ENCODE assay signal across 22 cellular contexts in the genomic region with DNA sequence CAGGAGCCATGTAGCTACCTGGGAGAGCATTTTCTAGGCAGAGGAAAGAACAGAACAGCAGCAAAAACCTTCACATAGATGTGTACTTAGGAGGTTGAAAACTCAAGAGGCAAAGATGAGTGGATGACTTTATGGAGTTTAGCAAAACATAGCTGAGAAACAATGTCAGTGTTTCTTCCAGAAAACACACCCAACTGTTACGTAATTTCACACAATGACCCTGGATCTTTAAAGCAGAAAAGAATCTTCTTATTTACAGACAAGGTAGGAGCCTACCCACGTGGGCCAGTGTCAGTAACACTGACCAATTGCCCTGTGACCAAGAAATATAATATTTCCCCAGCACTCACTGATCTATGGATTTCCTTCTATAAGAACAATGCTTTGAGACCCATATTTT.
DNase-seq lines count a peak whose midpoint lies in the region; ATAC-seq and TF ChIP-seq lines count a peak whose summit lies in the region.
"Had no signal": no experiment of that assay in that cellular context is flagged by ENCODE, and none has a peak within 500 bp of the region (broad histone marks: within the 10 kb centered on the region; RNA-seq: fewer than 3 reads in every experiment).

No MANE protein-coding gene starts in this region.

- ATAC-seq in sciatic nerve (peak; percentile 44), HG03439 (IDR thresholded peaks at IDR 0.05; ENCODE audit: unreplicated experiment) (no peak), HG02870 (IDR thresholded peaks at IDR 0.05; ENCODE audit: unreplicated experiment) (no peak)
- ATAC-seq: GM23338, HepG2 had no signal

- peak overlapping the region in 1 of 11 experiments; percentile 71; a peak in 2 of 22 replicates for H3K27ac ChIP-seq in BLaER1 treated with 17β-estradiol and CSF1 and Interleukin-3, amounts not matched to agents 10 nM and 100 nM
- H3K27ac ChIP-seq: RWPE1 had no signal

- no peak for TF ChIP-seq CTCF in fibroblast of villous mesenchyme (IDR thresholded peaks at IDR 0.05; ENCODE audit: insufficient read depth, low read depth, low read length)

- H3K9me3 ChIP-seq in BLaER1 treated with 17β-estradiol and CSF1 and Interleukin-3, amounts not matched to agents 10 nM and 100 nM (replicated peaks in 1 of 11) = no peaks in the 10 kb centered on the region; a peak in 1 of 22 replicates
- no peaks in the 10 kb centered on the region for H3K9me3 ChIP-seq in adipocyte (ENCODE audit: control insufficient read depth, low read length)

- intact Hi-C loops in sciatic nerve (cut with DNase I) = no loop called here

- peak overlapping the region; percentile 7 to 83 (median 57); a peak in 15 of 22 replicates for H3K4me2 ChIP-seq in BLaER1 treated with 17β-estradiol and CSF1 and Interleukin-3, amounts not matched to agents 10 nM and 100 nM
- H3K4me2 ChIP-seq: GM23338 had no signal

- H3K36me3 ChIP-seq in BLaER1 treated with 17β-estradiol and CSF1 and Interleukin-3, amounts not matched to agents 10 nM and 100 nM = no peaks in the 10 kb centered on the region
- H3K36me3 ChIP-seq in adipocyte (ENCODE audit: control insufficient read depth, insufficient read depth, low read length, severe bottlenecking) = no peaks in the 10 kb centered on the region

- peak; percentile 48 for DNase-seq in adipocyte (ENCODE audit: low read depth)
- DNase-seq in fibroblast of villous mesenchyme (ENCODE audit: low read depth) = peak; percentile 60
- no peak for DNase-seq in sciatic nerve (ENCODE audit: low spot score)
- DNase-seq in activated CD4-positive, alpha-beta T cell treated with anti-CD3 and anti-CD28 coated beads, Interleukin-2, amount 50 U/mL, for 4 hours = no peak
- no peak for DNase-seq in C1 segment of cervical spinal cord (lab: John Stamatoyannopoulos, UW)
- DNase-seq: ACHN; AML-193; CD4-positive, CD25-positive, alpha-beta regulatory T cell; COR-L47; GF-D8; KG1; NCI-H1417; NCI-H187 treated with DMSO at 0.1 percent for 48 hours; NCI-H226; NCI-H524; SIG-M5 had no signal

- no peak overlapping the region for H3K9ac ChIP-seq in BLaER1 treated with 17β-estradiol and CSF1 and Interleukin-3, amounts not matched to agents 10 nM and 100 nM
- H3K9ac ChIP-seq in adipocyte (ENCODE audit: low read length) = no peak overlapping the region

- no peak overlapping the region for H3K4me3 ChIP-seq in BLaER1 treated with 17β-estradiol and CSF1 and Interleukin-3, amounts not matched to agents 10 nM and 100 nM
- H3K4me3 ChIP-seq in adipocyte (ENCODE audit: low read length) = no peak overlapping the region
- no peak overlapping the region for H3K4me3 ChIP-seq in fibroblast of villous mesenchyme (ENCODE audit: low read depth, low read length)
- H3K4me3 ChIP-seq: GM23338 had no signal

- peaks cover 0 to 2% (median 0%) of the 10 kb centered on the region in 11 experiments; a peak in 1 of 22 replicates for H3K27me3 ChIP-seq in BLaER1 treated with 17β-estradiol and CSF1 and Interleukin-3, amounts not matched to agents 10 nM and 100 nM
- no peaks in the 10 kb centered on the region for H3K27me3 ChIP-seq in adipocyte (replicated peaks; ENCODE audit: control insufficient read depth, insufficient read depth, low read length)

- peaks cover 9 to 40% (median 26%) of the 10 kb centered on the region in 10 experiments; a peak in 19 of 20 replicates for H3K4me1 ChIP-seq in BLaER1 treated with 17β-estradiol and CSF1 and Interleukin-3, amounts not matched to agents 10 nM and 100 nM
- H3K4me1 ChIP-seq in adipocyte (ENCODE audit: control insufficient read depth, insufficient read depth, low read length) = peaks cover 9% of the 10 kb centered on the region

- no peaks in the 10 kb centered on the region for H4K20me1 ChIP-seq in BLaER1 treated with 17β-estradiol and CSF1 and Interleukin-3, amounts not matched to agents 10 nM and 100 nM

Comparison
In these comparisons a context has a peak if more than half of its experiments do, and no peak if none do; other contexts are left out.
1. DNase-seq: peak in adipocyte (single experiment) and fibroblast of villous mesenchyme (single experiment); none in sciatic nerve (single experiment), activated CD4-positive, alpha-beta T cell treated with anti-CD3 and anti-CD28 coated beads, Interleukin-2, amount 50 U/mL, for 4 hours (0 of 2) and C1 segment of cervical spinal cord (0 of 14).